ENCODE assay signal across 20 cellular contexts in genomic region chr17:77664097-77664729, GRCh38.
DNase-seq lines count a peak whose midpoint lies in the region; ATAC-seq, FAIRE-seq and TF ChIP-seq lines count a peak whose summit lies in the region.
"Had no signal": no experiment of that assay in that cellular context is flagged by ENCODE, and none has a peak within 500 bp of the region (broad histone marks: within the 10 kb centered on the region; RNA-seq: fewer than 3 reads in every experiment).

No MANE protein-coding gene starts in this region.

- no peak overlapping the region for H4K5ac ChIP-seq in H9 (ENCODE audit: insufficient read length, low read depth, low read length)

- no peak overlapping the region for H2BK120ac ChIP-seq in H9 (ENCODE audit: low read depth, low read length, poor library complexity, severe bottlenecking)

- no peak for DNase-seq in T-helper 2 cell treated with Interferon-gamma antibody and Interleukin-4, amounts not matched to agents 5 μg/mL and 100 μg/mL, for 36 hours (ENCODE audit: low spot score)
- no peak for DNase-seq in T-helper 2 cell
- DNase-seq in HepG2 (ENCODE audit: low spot score) = no peak
- DNase-seq in right lobe of liver = no peak
- no peak for DNase-seq in naive thymus-derived CD4-positive, alpha-beta T cell
- DNase-seq in dorsolateral prefrontal cortex = no peak
- DNase-seq in H9 = no peak
- DNase-seq in DMS153 (lab: John Stamatoyannopoulos, UW) = no peak
- DNase-seq: C1 segment of cervical spinal cord, DMS53, GDM1, Karpas-422, MV-4-11, NCI-H1105 treated with DMSO at 0.1 percent for 48 hours, NCI-H2029 treated with DMSO at 0.1 percent for 48 hours, NCI-H345 had no signal

- H3K27ac ChIP-seq in HepG2 (ENCODE audit: extremely low read length, insufficient read depth, low read length) (no peak overlapping the region), right lobe of liver (no peak overlapping the region), dorsolateral prefrontal cortex (no peak overlapping the region), H9 (ENCODE audit: insufficient read length, low read depth, low read length) (no peak overlapping the region)
- no peak overlapping the region for H3K27ac ChIP-seq in naive thymus-derived CD4-positive, alpha-beta T cell (ENCODE audit: low read depth, low read length)
- H3K27ac ChIP-seq: 22Rv1 had no signal

- H3K4me3 ChIP-seq in HepG2 (replicated peaks in 1 of 3; ENCODE audit: insufficient read depth in 1 of 3, low read depth in 2 of 3, low read length in 3 of 3) (no peak overlapping the region), right lobe of liver (no peak overlapping the region), dorsolateral prefrontal cortex (no peak overlapping the region)
- H3K4me3 ChIP-seq in naive thymus-derived CD4-positive, alpha-beta T cell (ENCODE audit: low read length) = no peak overlapping the region

- WGBS in HepG2 (ENCODE audit: low lambda C conversion rate) = 8% methylated on average over 13 of the region's 13 CpGs
- WGBS in right lobe of liver (ENCODE audit: insufficient coverage, low coverage, low lambda C conversion rate, missing lambda C conversion rate) = 70% methylated on average over 13 of the region's 13 CpGs
- no CpG with 5 or more reads among the region's 13 CpGs for WGBS in H9 (ENCODE audit: extremely low coverage, insufficient read length, low lambda C conversion rate)

- no peak overlapping the region for H3K4me2 ChIP-seq in HepG2 (ENCODE audit: low read depth, low read length)
- H3K4me2 ChIP-seq in H9 (ENCODE audit: insufficient read depth, insufficient read length, low read length) = no peak overlapping the region

- H2AFZ ChIP-seq in HepG2 (ENCODE audit: low read length) (no peak overlapping the region), H9 (ENCODE audit: low read length) (no peak overlapping the region)

- H3K27me3 ChIP-seq in HepG2 (ENCODE audit: control insufficient read depth in 1 of 2, insufficient read depth in 2 of 2, low read length in 2 of 2) = peaks cover 1 to 7% of the 10 kb centered on the region in 2 experiments; a peak in 2 of 5 replicates
- no peaks in the 10 kb centered on the region for H3K27me3 ChIP-seq in right lobe of liver
- H3K27me3 ChIP-seq in naive thymus-derived CD4-positive, alpha-beta T cell (ENCODE audit: control insufficient read depth in 2 of 2, insufficient read depth in 2 of 2, low read length in 2 of 2) = no peaks in the 10 kb centered on the region
- no peaks in the 10 kb centered on the region for H3K27me3 ChIP-seq in dorsolateral prefrontal cortex
- no peaks in the 10 kb centered on the region; the same call in 1 of the 2 replicates for H3K27me3 ChIP-seq in H9 (ENCODE audit: insufficient read depth, low read length)

- no peaks in the 10 kb centered on the region for H3K4me1 ChIP-seq in HepG2 (ENCODE audit: insufficient read depth, low read length)
- H3K4me1 ChIP-seq in right lobe of liver = no peaks in the 10 kb centered on the region
- peaks cover 26 to 37% of the 10 kb centered on the region in 2 donors for H3K4me1 ChIP-seq in naive thymus-derived CD4-positive, alpha-beta T cell (ENCODE audit: control insufficient read depth in 2 of 2, insufficient read depth in 2 of 2, low read length in 2 of 2)
- H3K4me1 ChIP-seq in H9 (ENCODE audit: insufficient read depth, low read length) = no peaks in the 10 kb centered on the region

- H3K4me3 Mint-ChIP-seq in T-helper 2 cell treated with Interferon-gamma antibody and Interleukin-4, amounts not matched to agents 5 μg/mL and 100 μg/mL, for 36 hours = no peak overlapping the region
- H3K4me3 Mint-ChIP-seq in naive thymus-derived CD4-positive, alpha-beta T cell = peak overlapping the region in 2 of 10 donors; percentile 16 to 94
- H3K4me3 Mint-ChIP-seq in H9 = no peak overlapping the region
- H3K4me3 Mint-ChIP-seq: IgD-negative memory B cell had no signal

- FAIRE-seq in HepG2 (lab: Jason Lieb, UNC) = no peak
- FAIRE-seq: GM19239, H1 had no signal

- TF ChIP-seq RAD21 in HepG2 (CRISPR knock-in tag; IDR thresholded peaks at IDR 0.05) = no peak

- no peak for TF ChIP-seq POLR2A in HepG2 (IDR thresholded peaks at IDR 0.05; ENCODE audit: insufficient read depth in 1 of 2, low read depth in 2 of 2, low read length in 2 of 2)
- TF ChIP-seq POLR2A in right lobe of liver (IDR thresholded peaks at IDR 0.05) = no peak

- H3K56ac ChIP-seq in H9 (ENCODE audit: insufficient read length, low read depth, low read length) = no peak overlapping the region

- H2BK20ac ChIP-seq in H9 (ENCODE audit: low read depth, low read length, poor library complexity, severe bottlenecking) = no peak overlapping the region

- peaks cover 25% of the 10 kb centered on the region for H3K36me3 Mint-ChIP-seq in T-helper 2 cell treated with Interferon-gamma antibody and Interleukin-4, amounts not matched to agents 5 μg/mL and 100 μg/mL, for 36 hours (ENCODE audit: low read depth)
- peaks cover 4 to 24% (median 10%) of the 10 kb centered on the region in 5 donors for H3K36me3 Mint-ChIP-seq in naive thymus-derived CD4-positive, alpha-beta T cell
- peaks cover 11 to 15% (median 11%) of the 10 kb centered on the region in 3 experiments for H3K36me3 Mint-ChIP-seq in H9 (ENCODE audit: insufficient read depth in 1 of 3, low read depth in 3 of 3)
- H3K36me3 Mint-ChIP-seq: IgD-negative memory B cell had no signal

- H3K36me3 ChIP-seq in HepG2 (replicated peaks in 1 of 2; ENCODE audit: control insufficient read depth in 1 of 2, insufficient read depth in 2 of 2, low read length in 2 of 2) = no peaks in the 10 kb centered on the region
- no peaks in the 10 kb centered on the region for H3K36me3 ChIP-seq in right lobe of liver
- H3K36me3 ChIP-seq in naive thymus-derived CD4-positive, alpha-beta T cell (ENCODE audit: control insufficient read depth in 2 of 3, insufficient read depth in 3 of 3, low read length in 3 of 3) = no peaks in the 10 kb centered on the region

- POLR2A ChIA-PET in HepG2 (lab: Yijun Ruan, JAX) = interaction anchor here (0.6 kb wide), 1 partner anchor 719 kb away, joined by 3 read pairs; no protein-coding TSS in a partner anchor
- POLR2A ChIA-PET in naive thymus-derived CD4-positive, alpha-beta T cell (lab: Charles Lee) = interaction anchor here (0.7 to 1.6 kb wide), 3 partner anchors 17 to 527 kb away, joined by 3 to 5 read pairs (median 3); no protein-coding TSS in a partner anchor

- TF ChIP-seq CTCF in HepG2 (CRISPR knock-in tag; IDR thresholded peaks at IDR 0.05) (no peak), right lobe of liver (IDR thresholded peaks at IDR 0.05) (no peak), dorsolateral prefrontal cortex (IDR thresholded peaks at IDR 0.05 in 54 of 56, conservative IDR thresholded peaks at IDR 0.05 in 2 of 56; ENCODE audit: low read depth in 1 of 56, partially characterized antibody in 56 of 56) (no peak), H9 (conservative IDR thresholded peaks at IDR 0.05) (no peak)

- no peak overlapping the region for H2BK12ac ChIP-seq in H9 (ENCODE audit: insufficient read length, low read depth, low read length)

- ATAC-seq in HepG2 (no peak), right lobe of liver (no peak)
- ATAC-seq in naive thymus-derived CD4-positive, alpha-beta T cell = no peak

- H3K23ac ChIP-seq in H9 (ENCODE audit: insufficient read length, low read depth, low read length) = no peak overlapping the region

- H3K27me3 Mint-ChIP-seq in T-helper 2 cell treated with Interferon-gamma antibody and Interleukin-4, amounts not matched to agents 5 μg/mL and 100 μg/mL, for 36 hours (ENCODE audit: low read depth) = peaks cover 4% of the 10 kb centered on the region
- peaks cover 0 to 11% (median 0%) of the 10 kb centered on the region in 5 donors for H3K27me3 Mint-ChIP-seq in naive thymus-derived CD4-positive, alpha-beta T cell
- H3K27me3 Mint-ChIP-seq in H9 (ENCODE audit: low read depth) = peaks cover 25% of the 10 kb centered on the region

- TF ChIP-seq EP300 in HepG2 (IDR thresholded peaks at IDR 0.05; ENCODE audit: low read depth in 2 of 2, low read length in 2 of 2) = no peak
- no peak for TF ChIP-seq EP300 in HepG2 (CRISPR knock-in tag; IDR thresholded peaks at IDR 0.05; ENCODE audit: borderline replicate concordance)

- H3K79me1 ChIP-seq in H9 (ENCODE audit: insufficient read depth, low read depth, low read length, poor library complexity, severe bottlenecking) = no peaks in the 10 kb centered on the region

- in situ Hi-C loops in HepG2 (cut with HindIII; ENCODE audit: extremely low pct_ligation_motif_present, low pct_unique_long_range_greater_than_20kb) = no loop called here

- BruUV-seq in HepG2 (replicated peaks; lab: Mats Ljungman, UMichigan) = no TSS peak

- H3K9me3 Mint-ChIP-seq in T-helper 2 cell treated with Interferon-gamma antibody and Interleukin-4, amounts not matched to agents 5 μg/mL and 100 μg/mL, for 36 hours = peaks cover 24% of the 10 kb centered on the region
- peaks cover 0 to 19% (median 11%) of the 10 kb centered on the region in 11 donors for H3K9me3 Mint-ChIP-seq in naive thymus-derived CD4-positive, alpha-beta T cell
- H3K9me3 Mint-ChIP-seq in H9 = peaks cover 37 to 39% of the 10 kb centered on the region in 2 experiments

- H4K20me1 ChIP-seq in HepG2 (ENCODE audit: insufficient read depth, low read length) = no peaks in the 10 kb centered on the region
- no peaks in the 10 kb centered on the region for H4K20me1 ChIP-seq in H9 (ENCODE audit: control insufficient read depth, insufficient read depth, insufficient read length)

- no peak overlapping the region for H3K14ac ChIP-seq in H9 (ENCODE audit: insufficient read depth, low read length)

- peaks cover 42% of the 10 kb centered on the region for H3K4me1 Mint-ChIP-seq in T-helper 2 cell treated with Interferon-gamma antibody and Interleukin-4, amounts not matched to agents 5 μg/mL and 100 μg/mL, for 36 hours (ENCODE audit: low read depth)
- H3K4me1 Mint-ChIP-seq in naive thymus-derived CD4-positive, alpha-beta T cell = peaks cover 27 to 54% (median 44%) of the 10 kb centered on the region in 7 donors
- H3K4me1 Mint-ChIP-seq in H9 = peaks cover 3 to 8% of the 10 kb centered on the region in 2 experiments; a peak in 3 of 4 replicates

- H2BK5ac ChIP-seq in H9 (ENCODE audit: insufficient read length, low read length) = no peak overlapping the region

- no peak overlapping the region for H4K8ac ChIP-seq in H9 (replicated peaks; ENCODE audit: insufficient read length, low read depth, low read length)

- CTCF ChIA-PET in HepG2 (lab: Yijun Ruan, JAX; ENCODE audit: low intra/inter-chr PET ratio, low total read pairs) = no interaction called here
- CTCF ChIA-PET in naive thymus-derived CD4-positive, alpha-beta T cell (lab: Charles Lee) = interaction anchor here (0.7 kb wide), 1 partner anchor 55 kb away, joined by 3 read pairs; no protein-coding TSS in a partner anchor

- H3K9ac ChIP-seq in HepG2 (ENCODE audit: insufficient read depth, low read depth, low read length) (no peak overlapping the region), H9 (ENCODE audit: extremely low read depth, insufficient read length, low read length) (no peak overlapping the region)

- H3K9me3 ChIP-seq in HepG2 (ENCODE audit: low read length) (peaks cover 13% of the 10 kb centered on the region; the same call in 1 of the 2 replicates), right lobe of liver (peaks cover 0 to 6% (median 0%) of the 10 kb centered on the region in 4 donors), H9 (ENCODE audit: control insufficient read depth, low read depth, low read length) (no peaks in the 10 kb centered on the region)
- H3K9me3 ChIP-seq in naive thymus-derived CD4-positive, alpha-beta T cell (ENCODE audit: control insufficient read depth in 2 of 3, low read length in 3 of 3) = peaks cover 0 to 6% (median 0%) of the 10 kb centered on the region in 3 experiments

- no peak overlapping the region for H2AK5ac ChIP-seq in H9 (ENCODE audit: insufficient read length, low read length)

- H2BK15ac ChIP-seq in H9 (ENCODE audit: low read depth, low read length) = no peak overlapping the region

- no peak overlapping the region for H3K4ac ChIP-seq in H9 (ENCODE audit: low read depth, low read length)

- no peak overlapping the region for H3T11ph ChIP-seq in H9 (ENCODE audit: low read length)

- H4K91ac ChIP-seq in H9 (ENCODE audit: insufficient read length, low read depth, low read length) = no peak overlapping the region

- peak overlapping the region; percentile 11 for H3K27ac Mint-ChIP-seq in T-helper 2 cell treated with Interferon-gamma antibody and Interleukin-4, amounts not matched to agents 5 μg/mL and 100 μg/mL, for 36 hours
- H3K27ac Mint-ChIP-seq in naive thymus-derived CD4-positive, alpha-beta T cell = peak overlapping the region in 7 of 9 donors; percentile 10 to 99 (median 87)
- no peak overlapping the region for H3K27ac Mint-ChIP-seq in H9
- H3K27ac Mint-ChIP-seq: IgD-negative memory B cell had no signal

- no peaks in the 10 kb centered on the region for H3K23me2 ChIP-seq in H9 (ENCODE audit: insufficient read length, low read depth, low read length, poor library complexity, severe bottlenecking)

- H3K18ac ChIP-seq in H9 (ENCODE audit: insufficient read length, low read depth, low read length) = no peak overlapping the region

- intact Hi-C loops in HepG2 (cut with micrococcal nuclease; ENCODE audit: unreplicated experiment) = no loop called here
- intact Hi-C loops in right lobe of liver (cut with DNase I) = no loop called here
- intact Hi-C loops in naive thymus-derived CD4-positive, alpha-beta T cell (cut with micrococcal nuclease) = no loop called here
- intact Hi-C loops in dorsolateral prefrontal cortex (cut with DNase I) = no loop called here

- H3K79me2 ChIP-seq in HepG2 (ENCODE audit: insufficient read depth, low read length) (no peaks in the 10 kb centered on the region), H9 (ENCODE audit: insufficient read depth, low read length) (no peaks in the 10 kb centered on the region)

Comparison
In these comparisons a context has a peak if more than half of its experiments do, and no peak if none do; other contexts are left out.
1. H3K27ac Mint-ChIP-seq: peak in T-helper 2 cell treated with Interferon-gamma antibody and Interleukin-4, amounts not matched to agents 5 μg/mL and 100 μg/mL, for 36 hours (single experiment) and naive thymus-derived CD4-positive, alpha-beta T cell (7 of 9); none in H9 (0 of 3).